In genomic region chr9:125143377-125144090, GRCh38 we compare ENCODE assay signal across 1 cellular context.
TF ChIP-seq lines count a peak whose summit lies in the region.

SCAI (minus strand) TSS chr9:125143528; CDS start chr9:125143437, 91 bp downstream.

TF ChIP-seq in K562, 482 proteins besides CTCF, POLR2A, EP300 and RAD21 (continued from another document and continues in another):
- no peak for TF ChIP-seq ELK1 (CRISPR knock-in tag; IDR thresholded peaks at IDR 0.05)
- TF ChIP-seq RBM15 (IDR thresholded peaks at IDR 0.05; ENCODE audit: insufficient read depth, low read length), result no peak
- no peak for TF ChIP-seq ZNF707 (CRISPR knock-in tag; conservative IDR thresholded peaks at IDR 0.05)
- no peak for TF ChIP-seq ZNF175 (CRISPR knock-in tag; IDR thresholded peaks at IDR 0.05; ENCODE audit: low read depth)
- no peak for TF ChIP-seq WHSC1 (IDR thresholded peaks at IDR 0.05; ENCODE audit: low read length)
- no peak for TF ChIP-seq ETV6 (IDR thresholded peaks at IDR 0.05; ENCODE audit: borderline replicate concordance in 1 of 2, low read depth in 2 of 2, low read length in 1 of 2)
- no peak for TF ChIP-seq ETV6 (CRISPR knock-in tag; IDR thresholded peaks at IDR 0.05; ENCODE audit: borderline replicate concordance)
- no peak for TF ChIP-seq ZKSCAN1 (IDR thresholded peaks at IDR 0.05; ENCODE audit: low read depth, low read length)
- no peak for TF ChIP-seq ZNF639 (CRISPR knock-in tag; conservative IDR thresholded peaks at IDR 0.05 in 1 of 2, IDR thresholded peaks at IDR 0.05 in 1 of 2)
- TF ChIP-seq GTF2B (IDR thresholded peaks at IDR 0.05; ENCODE audit: extremely low read depth, insufficient read length), result no peak
- peak; percentile 20; the same call in 1 of the 2 replicates for TF ChIP-seq BHLHE40 (IDR thresholded peaks at IDR 0.05; ENCODE audit: low read length)
- no peak for TF ChIP-seq CGGBP1 (CRISPR knock-in tag; IDR thresholded peaks at IDR 0.05)
- peak; percentile 98 for TF ChIP-seq MBD2 (IDR thresholded peaks at IDR 0.05; ENCODE audit: borderline replicate concordance, low read depth)
- TF ChIP-seq ZNF551 (CRISPR knock-in tag; IDR thresholded peaks at IDR 0.05), result no peak
- TF ChIP-seq ARID1B (IDR thresholded peaks at IDR 0.05), result no peak
- TF ChIP-seq CBX1 (IDR thresholded peaks at IDR 0.05; ENCODE audit: low read depth), result no peak
- no peak for TF ChIP-seq ZBTB1 (CRISPR knock-in tag; IDR thresholded peaks at IDR 0.05; ENCODE audit: borderline replicate concordance, low read depth)
- TF ChIP-seq GTF2E2 (tag; IDR thresholded peaks at IDR 0.05), result no peak
- TF ChIP-seq GABPB1 (CRISPR knock-in tag; IDR thresholded peaks at IDR 0.05), result peak; percentile 59; the same call in 1 of the 2 replicates
- TF ChIP-seq ZNF395 (CRISPR knock-in tag; IDR thresholded peaks at IDR 0.05), result no peak
- no peak for TF ChIP-seq ZNF583 (CRISPR knock-in tag; IDR thresholded peaks at IDR 0.05)
- TF ChIP-seq JUND (IDR thresholded peaks at IDR 0.05; ENCODE audit: borderline replicate concordance, low read depth, low read length), result peak; percentile 38
- TF ChIP-seq JUND (tag; IDR thresholded peaks at IDR 0.05; ENCODE audit: borderline replicate concordance, low read depth, low read length), result no peak
- no peak for TF ChIP-seq CEBPB (tag; IDR thresholded peaks at IDR 0.05)
- TF ChIP-seq ZFP36 (IDR thresholded peaks at IDR 0.05; ENCODE audit: low read depth, low read length, partially characterized antibody), result no peak
- no peak for TF ChIP-seq SIN3B (IDR thresholded peaks at IDR 0.05; ENCODE audit: low read depth)
- TF ChIP-seq RBM34 (IDR thresholded peaks at IDR 0.05; ENCODE audit: borderline replicate concordance, insufficient read depth, low read length), result no peak
- TF ChIP-seq CBX2 (IDR thresholded peaks at IDR 0.05; ENCODE audit: insufficient read depth, low read length, poor library complexity, severe bottlenecking), result no peak
- peak; percentile 54; the same call in 1 of the 2 replicates for TF ChIP-seq KLF16 (IDR thresholded peaks at IDR 0.05)
- no peak for TF ChIP-seq ELF1 (tag; IDR thresholded peaks at IDR 0.05)
- TF ChIP-seq XRCC5 (IDR thresholded peaks at IDR 0.05; ENCODE audit: low read depth, low read length), result peak; percentile 94
- no peak for TF ChIP-seq ZBTB40 (IDR thresholded peaks at IDR 0.05)
- TF ChIP-seq ZBTB40 (CRISPR knock-in tag; IDR thresholded peaks at IDR 0.05), result no peak
- TF ChIP-seq ZNF24 (IDR thresholded peaks at IDR 0.05), result no peak
- TF ChIP-seq POLR2AphosphoS2 (IDR thresholded peaks at IDR 0.05; ENCODE audit: low read length), result no peak
- no peak for TF ChIP-seq ELF2 (CRISPR knock-in tag; IDR thresholded peaks at IDR 0.05)
- peak; percentile 93 for TF ChIP-seq CXXC5 (CRISPR knock-in tag; IDR thresholded peaks at IDR 0.05)
- no peak for TF ChIP-seq ZNF717 (CRISPR knock-in tag; IDR thresholded peaks at IDR 0.05)
- TF ChIP-seq NR4A1 (CRISPR knock-in tag; IDR thresholded peaks at IDR 0.05), result no peak
- no peak for TF ChIP-seq NR4A1 (tag; IDR thresholded peaks at IDR 0.05)
- TF ChIP-seq PKNOX1 (IDR thresholded peaks at IDR 0.05), result peak; percentile 99
